ENCODE assay signal across 11 cellular contexts in genomic region chr2:109321570-109321969, GRCh38.
A peak's percentile ranks its signal among the peaks of the same experiment; 100 is the strongest.
DNase-seq lines count a peak whose midpoint lies in the region; ATAC-seq, FAIRE-seq and TF ChIP-seq lines count a peak whose summit lies in the region.
"Had no signal": no experiment of that assay in that cellular context is flagged by ENCODE, and none has a peak within 500 bp of the region (broad histone marks: within the 10 kb centered on the region; RNA-seq: fewer than 3 reads in every experiment).

No MANE protein-coding gene starts in this region.

- H4K20me1 ChIP-seq in Karpas-422 (ENCODE audit: insufficient read depth, low read depth, low read length), result no peaks in the 10 kb centered on the region

- intact Hi-C loops in ascending aorta (cut with DNase I) (loop anchor here (5.0 to 10.0 kb wide), 3 partner anchors 34 to 163 kb away; no protein-coding TSS in a partner anchor), kidney (cut with DNase I) (no loop called here), thyroid gland (cut with DNase I) (no loop called here)

- H2AFZ ChIP-seq in Karpas-422 (ENCODE audit: low read length), result no peak overlapping the region

- ATAC-seq in GM19035 (IDR thresholded peaks at IDR 0.05; ENCODE audit: unreplicated experiment) (no peak), GM19023 (IDR thresholded peaks at IDR 0.05; ENCODE audit: unreplicated experiment) (no peak)

- FAIRE-seq in kidney (lab: Jason Lieb, UNC) (no peak), D721Med (lab: Jason Lieb, UNC) (no peak)

- DNase-seq in Karpas-422 (peak; percentile 65), ascending aorta (ENCODE audit: low spot score in 2 of 2) (no peak), kidney (no peak), thyroid gland (no peak), D721Med (ENCODE audit: insufficient read length, low spot score) (no peak)
- DNase-seq: activated CD4-positive, alpha-beta T cell treated with anti-CD3 and anti-CD28 coated beads, Interleukin-2, amount 50 U/mL, for 1 hour; activated naive CD4-positive, alpha-beta T cell treated with anti-CD3 and anti-CD28 coated beads, Interleukin-2, amount 10 ng/mL, durations not matched to agents 7 days and 5 days; DND-41; NCI-H187 treated with DMSO at 0.1 percent for 48 hours had no signal

- H3K4me3 ChIP-seq in Karpas-422 (ENCODE audit: low read length), result no peak overlapping the region
- H3K4me3 ChIP-seq in ascending aorta, result peak overlapping the region in 1 of 2 donors; percentile 17
- no peak overlapping the region for H3K4me3 ChIP-seq in kidney (ENCODE audit: low read length in 2 of 2)
- no peak overlapping the region for H3K4me3 ChIP-seq in thyroid gland (replicated peaks in 1 of 3)

- no peaks in the 10 kb centered on the region for H3K36me3 ChIP-seq in Karpas-422 (ENCODE audit: insufficient read depth, low read length)
- H3K36me3 ChIP-seq in ascending aorta, result no peaks in the 10 kb centered on the region
- no peaks in the 10 kb centered on the region for H3K36me3 ChIP-seq in kidney (ENCODE audit: control insufficient read depth in 1 of 2, insufficient read depth in 2 of 2, low read length in 2 of 2)
- no peaks in the 10 kb centered on the region for H3K36me3 ChIP-seq in thyroid gland

- WGBS in thyroid gland, 2 donors, result 77 to 81% methylated on average over 3 of the region's 3 CpGs

- H3K9me3 ChIP-seq in Karpas-422 (ENCODE audit: low read length) (no peaks in the 10 kb centered on the region), ascending aorta (no peaks in the 10 kb centered on the region), kidney (ENCODE audit: control insufficient read depth in 1 of 2, low read length in 2 of 2) (no peaks in the 10 kb centered on the region), thyroid gland (no peaks in the 10 kb centered on the region)

- TF ChIP-seq CTCF in ascending aorta (IDR thresholded peaks at IDR 0.05) (peak in 1 of 3 experiments; percentile 14), kidney (IDR thresholded peaks at IDR 0.05; ENCODE audit: borderline replicate concordance, extremely low read depth, insufficient read depth) (no peak), thyroid gland (IDR thresholded peaks at IDR 0.05) (no peak), D721Med (IDR thresholded peaks at IDR 0.05; ENCODE audit: insufficient read depth, missing control alignments) (no peak)

- H3K4me1 ChIP-seq in Karpas-422 (ENCODE audit: low read length) (peaks cover under 1% of the 10 kb centered on the region; the same call in 1 of the 2 replicates), ascending aorta (peaks cover 30 to 65% of the 10 kb centered on the region in 2 donors), kidney (ENCODE audit: control insufficient read depth in 1 of 2, insufficient read depth in 1 of 2, low read depth in 1 of 2, low read length in 2 of 2) (peaks cover 18 to 34% of the 10 kb centered on the region in 2 donors), thyroid gland (peaks cover 18 to 69% of the 10 kb centered on the region in 2 donors)

- no peak overlapping the region for H3K4me2 ChIP-seq in Karpas-422 (ENCODE audit: low read depth, low read length, poor library complexity, severe bottlenecking)

- no peak for TF ChIP-seq POLR2A in thyroid gland (IDR thresholded peaks at IDR 0.05)

- no peaks in the 10 kb centered on the region for H3K79me2 ChIP-seq in Karpas-422 (ENCODE audit: low read length)

- no peaks in the 10 kb centered on the region for H3K9me2 ChIP-seq in Karpas-422 (replicated peaks; ENCODE audit: insufficient read depth, low read length)

- H3K9ac ChIP-seq in Karpas-422 (ENCODE audit: low read length), result no peak overlapping the region
- H3K9ac ChIP-seq in kidney (ENCODE audit: low read length in 2 of 2), result no peak overlapping the region

- H3K27me3 ChIP-seq in Karpas-422 (ENCODE audit: low read length) (no peaks in the 10 kb centered on the region), ascending aorta (no peaks in the 10 kb centered on the region), thyroid gland (no peaks in the 10 kb centered on the region)

- no peak overlapping the region for H3K27ac ChIP-seq in Karpas-422 (ENCODE audit: low read length)
- H3K27ac ChIP-seq in ascending aorta, result peak overlapping the region; percentile 86 to 88
- H3K27ac ChIP-seq in kidney (ENCODE audit: low read depth in 2 of 2, low read length in 2 of 2), result peak overlapping the region; percentile 71 to 86
- peak overlapping the region; percentile 67 to 80 (median 72) for H3K27ac ChIP-seq in thyroid gland
